8 cellular contexts compared by ENCODE assay signal in genomic region chr11:65366340-65366773, GRCh38. TPM values are rescaled to one million over a fixed set of nuclear protein-coding genes. Genes with fewer than 3 reads are reported as not detected.
DNase-seq lines count a peak whose midpoint lies in the region; ATAC-seq and TF ChIP-seq lines count a peak whose summit lies in the region.

No MANE protein-coding gene starts in this region.

- intact Hi-C loops in left ventricle myocardium superior (cut with micrococcal nuclease), result no loop called here

- ATAC-seq in left ventricle myocardium superior, result peak; percentile 69
- ATAC-seq in GM19452 (IDR thresholded peaks at IDR 0.05; ENCODE audit: unreplicated experiment), result no peak

- DNase-seq in DMS 273 treated with DMSO at 0.1 percent for 48 hours (lab: John Stamatoyannopoulos, UW) (peak; percentile 39), HS-27A (ENCODE audit: low read depth) (peak; percentile 57), NCI-H524 treated with DMSO at 0.1 percent for 48 hours (lab: John Stamatoyannopoulos, UW) (peak; percentile 46), amniotic epithelial cell (ENCODE audit: low read depth) (peak; percentile 89), left ventricle myocardium superior (no peak), retinal pigment epithelial cell (ENCODE audit: low read depth) (peak; percentile 52)
- no peak for DNase-seq in activated CD8-positive, alpha-beta memory T cell treated with anti-CD3 and anti-CD28 coated beads, Interleukin-2, amount 50 U/mL, for 48 hours

- H3K4me3 ChIP-seq in retinal pigment epithelial cell (ENCODE audit: low read length), result no peak overlapping the region

- TF ChIP-seq CTCF in retinal pigment epithelial cell (conservative IDR thresholded peaks at IDR 0.05; ENCODE audit: low read depth, low read length), result peak; percentile 71

RNA-seq across cellular contexts. Expression of gene TIGD3, which starts 11.8 kb away (rescaled TPM):
- 0.97 TPM for total RNA-seq in left ventricle myocardium superior

RNA-seq across cellular contexts. Expression of gene SLC25A45, which starts 16.1 kb away (rescaled TPM):
- 4.6 TPM for total RNA-seq in left ventricle myocardium superior

RNA-seq across cellular contexts. Expression of gene FRMD8, which starts 20.1 kb away (rescaled TPM):
- 9.7 TPM for total RNA-seq in left ventricle myocardium superior

RNA-seq across cellular contexts. Expression of gene DPF2, which starts 32.7 kb away (rescaled TPM):
- total RNA-seq in left ventricle myocardium superior, result 53.9 TPM

RNA-seq across cellular contexts. Expression of gene CDC42EP2, which starts 51.7 kb away (rescaled TPM):
- total RNA-seq in left ventricle myocardium superior, result 13.0 TPM

Comparison
In these comparisons a context has a peak if more than half of its experiments do, and no peak if none do; other contexts are left out.
1. DNase-seq: peak in DMS 273 treated with DMSO at 0.1 percent for 48 hours (single experiment), HS-27A (single experiment), NCI-H524 treated with DMSO at 0.1 percent for 48 hours (single experiment), amniotic epithelial cell (single experiment) and retinal pigment epithelial cell (single experiment); none in left ventricle myocardium superior (single experiment) and activated CD8-positive, alpha-beta memory T cell treated with anti-CD3 and anti-CD28 coated beads, Interleukin-2, amount 50 U/mL, for 48 hours (single experiment).